ENCODE assay signal across 8 cellular contexts in genomic region chr16:66750279-66751134, GRCh38. TPM values are rescaled to one million over a fixed set of nuclear protein-coding genes. Genes with fewer than 3 reads are reported as not detected.
DNase-seq lines count a peak whose midpoint lies in the region; ATAC-seq and TF ChIP-seq lines count a peak whose summit lies in the region.

No MANE protein-coding gene starts in this region.

- H3K79me2 ChIP-seq in HCT116 (ENCODE audit: insufficient read depth, low read length), result peaks cover 55% of the 10 kb centered on the region

- peaks cover 51% of the 10 kb centered on the region for H3K36me3 Mint-ChIP-seq in activated T-helper 17 cell treated with anti-CD3 and anti-CD28 coated beads, Interleukin-2, amount 50 U/mL, for 72 hours (ENCODE audit: low read depth)

- no peak for DNase-seq in BE2C
- no peak for DNase-seq in HCT116 (ENCODE audit: low read depth, low spot score)
- DNase-seq in activated effector memory CD4-positive, alpha-beta T cell treated with Interleukin-2 at 50 U/mL for 16 hours, result no peak
- no peak for DNase-seq in EL

- TSS peak; percentile 49 for BruUV-seq in HCT116 (replicated peaks; lab: Mats Ljungman, UMichigan)

- H3K36me3 ChIP-seq in BE2C (peaks cover 39% of the 10 kb centered on the region), HCT116 (ENCODE audit: control insufficient read depth in 1 of 2, insufficient read depth in 2 of 2, low read length in 2 of 2) (peaks cover 10 to 22% of the 10 kb centered on the region in 2 experiments; a peak in 3 of 4 replicates), subcutaneous abdominal adipose tissue (ENCODE audit: control insufficient read depth in 5 of 5, insufficient read depth in 5 of 5, low read length in 5 of 5) (peaks cover 7 to 33% (median 20%) of the 10 kb centered on the region in 5 donors)

- POLR2A ChIA-PET in HCT116 (lab: Charles Lee), result no interaction called here

- no peaks in the 10 kb centered on the region for H3K4me1 ChIP-seq in BE2C
- peaks cover 12 to 19% of the 10 kb centered on the region in 2 experiments for H3K4me1 ChIP-seq in HCT116 (ENCODE audit: control insufficient read depth in 1 of 2, insufficient read depth in 2 of 2, low read length in 2 of 2)
- H3K4me1 ChIP-seq in subcutaneous abdominal adipose tissue (ENCODE audit: control insufficient read depth in 5 of 5, insufficient read depth in 5 of 5, low read length in 5 of 5), result peaks cover 5 to 38% (median 29%) of the 10 kb centered on the region in 5 donors

- peak overlapping the region; percentile 90 for H3K4me3 Mint-ChIP-seq in activated T-helper 17 cell treated with anti-CD3 and anti-CD28 coated beads, Interleukin-2, amount 50 U/mL, for 72 hours

- no peak for TF ChIP-seq POLR2A in HCT116 (IDR thresholded peaks at IDR 0.05; ENCODE audit: borderline replicate concordance, extremely low read depth, insufficient read depth, insufficient read length)

- peaks cover 8% of the 10 kb centered on the region for H3K27me3 Mint-ChIP-seq in activated T-helper 17 cell treated with anti-CD3 and anti-CD28 coated beads, Interleukin-2, amount 50 U/mL, for 72 hours

- H3K27ac ChIP-seq in HCT116 (ENCODE audit: low read depth, low read length), result peak overlapping the region; percentile 96
- peak overlapping the region; percentile 45 for H3K27ac ChIP-seq in subcutaneous abdominal adipose tissue (ENCODE audit: low read depth, low read length)

- intact Hi-C loops in HCT116 (cut with micrococcal nuclease), result no loop called here

- no peaks in the 10 kb centered on the region for H3K9me2 ChIP-seq in HCT116 (ENCODE audit: insufficient read depth)

- H3K4me3 ChIP-seq in BE2C (ENCODE audit: low read depth, low read length) (peak overlapping the region; percentile 87), HCT116 (replicated peaks in 1 of 2; ENCODE audit: low read depth in 1 of 2, low read length in 2 of 2) (peak overlapping the region; percentile 89 to 90), iPS-18c (ENCODE audit: insufficient read depth, low read depth, low read length) (peak overlapping the region; percentile 92), subcutaneous abdominal adipose tissue (ENCODE audit: low read depth in 1 of 5, low read length in 5 of 5) (peak overlapping the region; percentile 87 to 97 (median 93))

- TF ChIP-seq RAD21 in HCT116 (IDR thresholded peaks at IDR 0.05; ENCODE audit: low read depth), result no peak

- ATAC-seq in HCT116, result no peak
- ATAC-seq in activated T-helper 17 cell treated with anti-CD3 and anti-CD28 coated beads, Interleukin-2, amount 50 U/mL, for 72 hours (replicated peaks), result no peak
- ATAC-seq in HG02870 (IDR thresholded peaks at IDR 0.05; ENCODE audit: unreplicated experiment), result no peak

- H3K27ac Mint-ChIP-seq in activated T-helper 17 cell treated with anti-CD3 and anti-CD28 coated beads, Interleukin-2, amount 50 U/mL, for 72 hours, result peak overlapping the region; percentile 79

- CTCF ChIA-PET in HCT116 (lab: Charles Lee), result interaction anchor here (1.2 to 2.8 kb wide), 4 partner anchors 9 to 87 kb away, joined by 3 to 22 read pairs (median 4); no protein-coding TSS in a partner anchor

- H3K27me3 ChIP-seq in BE2C (no peaks in the 10 kb centered on the region; the same call in 1 of the 2 replicates), HCT116 (ENCODE audit: insufficient read depth, low read length) (no peaks in the 10 kb centered on the region), subcutaneous abdominal adipose tissue (ENCODE audit: control insufficient read depth in 5 of 5, insufficient read depth in 4 of 5, low read length in 5 of 5) (no peaks in the 10 kb centered on the region)

- no peak for TF ChIP-seq CTCF in BE2C (IDR thresholded peaks at IDR 0.05; ENCODE audit: low read depth, low read length)
- TF ChIP-seq CTCF in HCT116 (IDR thresholded peaks at IDR 0.05 in 2 of 3, conservative IDR thresholded peaks at IDR 0.05 in 1 of 3; ENCODE audit: borderline replicate concordance in 1 of 3, insufficient read depth in 1 of 3, low read depth in 2 of 3, low read length in 2 of 3), result no peak

- H2AFZ ChIP-seq in HCT116 (ENCODE audit: low read depth, low read length, poor library complexity, severe bottlenecking), result no peak overlapping the region

- peak overlapping the region; percentile 90 for H3K4me2 ChIP-seq in HCT116 (ENCODE audit: low read length)

- H3K9me3 Mint-ChIP-seq in activated T-helper 17 cell treated with anti-CD3 and anti-CD28 coated beads, Interleukin-2, amount 50 U/mL, for 72 hours, result no peaks in the 10 kb centered on the region

- H3K9ac ChIP-seq in HCT116 (ENCODE audit: low read length) (peak overlapping the region; percentile 88), subcutaneous abdominal adipose tissue (ENCODE audit: low read length in 5 of 5) (peak overlapping the region; percentile 93 to 97 (median 94))

- RAD21 ChIA-PET in HCT116 (lab: Charles Lee; ENCODE audit: low non-redundant PET in 1 of 2, low total read pairs in 2 of 2, uncharacterized antibody in 2 of 2, unreplicated experiment in 2 of 2), result no interaction called here

- no peaks in the 10 kb centered on the region for H4K20me1 ChIP-seq in HCT116 (ENCODE audit: insufficient read depth)

- peaks cover 36% of the 10 kb centered on the region for H3K4me1 Mint-ChIP-seq in activated T-helper 17 cell treated with anti-CD3 and anti-CD28 coated beads, Interleukin-2, amount 50 U/mL, for 72 hours

- no peaks in the 10 kb centered on the region for H3K9me3 ChIP-seq in BE2C
- 0 out of 4 replicates have a peak, but pooled peaks cover 0 to 5% of the 10 kb centered on the region in 2 experiments for H3K9me3 ChIP-seq in HCT116 (ENCODE audit: control insufficient read depth in 1 of 2, insufficient read depth in 1 of 2, low read depth in 1 of 2, low read length in 2 of 2)
- H3K9me3 ChIP-seq in iPS-18c (ENCODE audit: control insufficient read depth, insufficient read depth, low read length), result peaks cover 2% of the 10 kb centered on the region
- no peaks in the 10 kb centered on the region for H3K9me3 ChIP-seq in subcutaneous abdominal adipose tissue (ENCODE audit: control insufficient read depth in 5 of 5, low read length in 5 of 5)

TF ChIP-seq in HCT116, 20 proteins besides CTCF, POLR2A, EP300 and RAD21:
- TF ChIP-seq SP1 (IDR thresholded peaks at IDR 0.05; ENCODE audit: low read depth), result no peak
- TF ChIP-seq TCF7L2 (IDR thresholded peaks at IDR 0.05; ENCODE audit: borderline replicate concordance, extremely low read depth, insufficient read depth, insufficient read length), result no peak
- no peak for TF ChIP-seq EGR1 (IDR thresholded peaks at IDR 0.05; ENCODE audit: low read depth)
- TF ChIP-seq JUND (IDR thresholded peaks at IDR 0.05), result no peak
- TF ChIP-seq ZFX (IDR thresholded peaks at IDR 0.05), result no peak
- TF ChIP-seq SIN3A (IDR thresholded peaks at IDR 0.05; ENCODE audit: low read depth), result no peak

RNA-seq across cellular contexts. Expression of gene DYNC1LI2, which starts 0.9 kb away (rescaled TPM):
- 120 TPM for polyA plus RNA-seq in BE2C (2012; ENCODE audit: insufficient read depth, insufficient read length, low read depth)
- 92.8 TPM for total RNA-seq in HCT116 (2021; ENCODE audit: unreplicated experiment)
- 33.8 and 38.5 TPM in 2 replicates for polyA plus RNA-seq in HCT116 (2012)
- 10 to 100 TPM; 61.0 to 67.3 TPM for total RNA-seq in activated T-helper 17 cell treated with anti-CD3 and anti-CD28 coated beads, Interleukin-2, amount 50 U/mL, for 72 hours

RNA-seq across cellular contexts. Expression of gene TERB1, which starts 50.9 kb away (rescaled TPM):
- polyA plus RNA-seq in BE2C (2012; ENCODE audit: insufficient read depth, insufficient read length, low read depth), result not detected
- total RNA-seq in HCT116 (2021; ENCODE audit: unreplicated experiment), result not detected
- 0.03 TPM in 1 of 2 replicates, not detected in the other for polyA plus RNA-seq in HCT116 (2012)
- total RNA-seq in activated T-helper 17 cell treated with anti-CD3 and anti-CD28 coated beads, Interleukin-2, amount 50 U/mL, for 72 hours, result under 1 TPM; 0.13 to 0.34 TPM

RNA-seq across cellular contexts. Expression of gene CMTM4, which starts 54.0 kb away (rescaled TPM):
- polyA plus RNA-seq in BE2C (2012; ENCODE audit: insufficient read depth, insufficient read length, low read depth), result 10.0 TPM
- total RNA-seq in HCT116 (2021; ENCODE audit: unreplicated experiment), result 77.8 TPM
- polyA plus RNA-seq in HCT116 (2012), result 35.7 and 42.5 TPM in 2 replicates
- total RNA-seq in activated T-helper 17 cell treated with anti-CD3 and anti-CD28 coated beads, Interleukin-2, amount 50 U/mL, for 72 hours, result 1 to 10 TPM; 2.0 to 3.2 TPM

Comparison
In these comparisons a context has a peak if more than half of its experiments do, and no peak if none do; other contexts are left out.
1. RNA of gene CMTM4, which starts 54.0 kb away (total RNA-seq): 77.8 TPM in HCT116 (single experiment); 2.0 to 3.2 TPM in activated T-helper 17 cell treated with anti-CD3 and anti-CD28 coated beads, Interleukin-2, amount 50 U/mL, for 72 hours; every median in the first group is over 10 times any median in the second.
2. Peak in every context shown above with its lines, with median percentiles within 50 percentile points of each other: H3K4me3 ChIP-seq.